In the genomic region with DNA sequence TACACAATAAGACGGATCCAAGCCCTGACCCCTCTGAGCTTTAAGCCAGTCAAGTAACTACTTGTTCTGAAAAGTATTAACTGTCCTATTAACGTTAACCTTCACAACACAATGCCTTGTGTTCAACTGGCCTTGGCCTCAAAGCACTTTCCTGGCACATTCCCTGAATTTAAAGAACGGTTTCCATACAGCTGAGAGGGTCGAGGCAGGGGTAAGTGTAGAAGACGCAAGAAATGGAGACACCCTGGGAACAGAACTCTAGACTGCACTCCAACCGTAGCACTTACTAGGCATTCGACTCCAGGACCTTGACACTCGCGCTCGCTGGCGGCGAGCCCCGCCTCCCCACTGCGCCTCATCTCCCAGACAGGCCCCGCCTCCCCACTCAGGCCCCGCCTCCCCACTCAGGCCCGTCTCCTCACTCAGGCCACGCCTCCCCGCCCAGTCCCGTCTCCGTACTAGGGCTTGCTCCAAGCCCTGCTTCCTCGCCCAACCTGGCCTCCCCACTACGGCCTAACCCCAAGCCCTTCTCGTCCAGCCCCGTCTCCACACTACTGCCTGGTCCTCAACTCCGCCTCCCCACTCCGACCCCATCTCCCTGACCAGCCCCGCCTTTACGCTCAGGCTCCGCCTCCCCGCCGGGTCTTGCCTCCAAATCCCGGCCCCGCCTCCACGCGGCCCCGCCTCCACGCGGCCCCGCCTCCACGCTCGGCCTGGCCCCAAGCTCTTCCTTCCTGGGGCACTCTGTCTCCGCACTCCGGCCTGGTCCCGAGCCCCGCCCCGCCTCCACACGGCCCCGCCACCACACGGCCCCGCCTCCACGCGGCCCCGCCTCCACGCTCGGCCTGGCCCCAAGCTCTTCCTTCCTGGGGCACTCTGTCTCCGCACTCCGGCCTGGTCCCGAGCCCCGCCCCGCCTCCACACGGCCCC, we compare ENCODE assay signal across 8 cellular contexts. TPM values are rescaled to one million over a fixed set of nuclear protein-coding genes. Genes with fewer than 3 reads are reported as not detected.
A peak's percentile ranks its signal among the peaks of the same experiment; 100 is the strongest.
DNase-seq lines count a peak whose midpoint lies in the region; ATAC-seq, FAIRE-seq and TF ChIP-seq lines count a peak whose summit lies in the region.

No MANE protein-coding gene starts in this region.

- H3K79me2 ChIP-seq in keratinocyte (ENCODE audit: control insufficient read depth, insufficient read depth, low read length) = peaks cover 25% of the 10 kb centered on the region

- DNase-seq in AG08395 (ENCODE audit: low spot score) (peak; percentile 93), NCI-H345 (lab: John Stamatoyannopoulos, UW) (peak; percentile 98), keratinocyte (ENCODE audit: low read depth, low spot score) (no peak)
- DNase-seq in activated CD4-positive, CD25-positive, alpha-beta regulatory T cell (lab: John Stamatoyannopoulos, UW) = peak; percentile 96 to 99 (median 98)
- DNase-seq in central memory CD4-positive, alpha-beta T cell = peak; percentile 97
- peak; percentile 99 for DNase-seq in stimulated activated CD4-positive, alpha-beta T cell treated with anti-CD3 and anti-CD28 coated beads, Interleukin-12 subunit alpha, Interleukin-12 subunit beta, amount 100 ng/mL, for 4 hours

- peak overlapping the region; percentile 100 for H2AFZ ChIP-seq in keratinocyte (ENCODE audit: control insufficient read depth, low read length)

- TF ChIP-seq CTCF in keratinocyte (optimal IDR thresholded peaks at IDR 0.05 in 1 of 3, IDR thresholded peaks at IDR 0.05 in 1 of 3, conservative IDR thresholded peaks at IDR 0.05 in 1 of 3; ENCODE audit: extremely low read depth in 1 of 3, insufficient read depth in 2 of 3, low read length in 3 of 3) = no peak

- H3K4me2 ChIP-seq in keratinocyte (ENCODE audit: control insufficient read depth, extremely low read depth, insufficient read depth, low read depth, low read length) = peak overlapping the region; percentile 98

- peak overlapping the region; percentile 69 for H3K27ac ChIP-seq in keratinocyte (ENCODE audit: control insufficient read depth, insufficient read depth, low read length)

- no peaks in the 10 kb centered on the region for H3K9me3 ChIP-seq in keratinocyte (ENCODE audit: control insufficient read depth, low read depth, low read length)

- dilution Hi-C loops in keratinocyte (cut with MboI; ENCODE audit: extremely low pct_ligation_motif_present, low sequenced_read_pairs) = no loop called here

- H3K27me3 ChIP-seq in keratinocyte (ENCODE audit: control insufficient read depth, extremely low read depth, insufficient read depth, low read length) = no peaks in the 10 kb centered on the region

- ATAC-seq in GM19023 (IDR thresholded peaks at IDR 0.05; ENCODE audit: unreplicated experiment) = peak; percentile 71
- peak; percentile 55 for ATAC-seq in HG03196 (IDR thresholded peaks at IDR 0.05; ENCODE audit: unreplicated experiment)

- peak overlapping the region; percentile 76 to 82 (median 76) for H3K4me3 ChIP-seq in keratinocyte (ENCODE audit: control insufficient read depth in 2 of 3, extremely low read depth in 1 of 3, insufficient read depth in 2 of 3, low read depth in 1 of 3, low read length in 3 of 3)

- H4K20me1 ChIP-seq in keratinocyte (ENCODE audit: control insufficient read depth, extremely low read depth, insufficient read depth, low read length) = no peaks in the 10 kb centered on the region

- peaks cover 5% of the 10 kb centered on the region for H3K9me1 ChIP-seq in keratinocyte (ENCODE audit: control insufficient read depth, extremely low read depth, insufficient read depth, low read length)

- H3K9ac ChIP-seq in keratinocyte (ENCODE audit: control insufficient read depth, extremely low read depth, insufficient read depth, low read length) = peak overlapping the region; percentile 76

- H3K36me3 ChIP-seq in keratinocyte (ENCODE audit: control insufficient read depth in 2 of 2, extremely low read depth in 1 of 2, insufficient read depth in 2 of 2, low read length in 2 of 2) = no peaks in the 10 kb centered on the region

- H3K4me1 ChIP-seq in keratinocyte (ENCODE audit: control insufficient read depth, extremely low read depth, insufficient read depth, low read length) = peaks cover 17% of the 10 kb centered on the region

- FAIRE-seq in keratinocyte (lab: Jason Lieb, UNC) = no peak

RNA-seq across cellular contexts. Expression of a gene that starts 0.9 kb away (rescaled TPM):
- 19.5 to 37.3 TPM (median 21.0 TPM) in 3 replicates for polyA plus RNA-seq in keratinocyte
- polyA plus RNA-seq in keratinocyte (2011; ENCODE audit: low read depth) = 23.8 TPM
- 7.4 and 16.7 TPM in 2 replicates for polyA plus RNA-seq in keratinocyte (2011; cell fraction: cytosol; rRNA removed)
- polyA plus RNA-seq in keratinocyte (2011; cell fraction: nucleus; rRNA removed) = 41.9 and 62.0 TPM in 2 replicates
- 21.2 and 23.3 TPM in 2 replicates for polyA plus RNA-seq in keratinocyte (2012; ENCODE audit: low replicate concordance)
- 10.6 to 23.5 TPM (median 13.7 TPM) in 3 replicates for polyA minus RNA-seq in keratinocyte
- 21.3 TPM for polyA minus RNA-seq in keratinocyte (2011; cell fraction: cytosol; rRNA and poly(A)+ RNA removed)
- 57.7 and 90.8 TPM in 2 replicates for polyA minus RNA-seq in keratinocyte (2011; cell fraction: nucleus; rRNA and poly(A)+ RNA removed)
